In the genomic region with DNA sequence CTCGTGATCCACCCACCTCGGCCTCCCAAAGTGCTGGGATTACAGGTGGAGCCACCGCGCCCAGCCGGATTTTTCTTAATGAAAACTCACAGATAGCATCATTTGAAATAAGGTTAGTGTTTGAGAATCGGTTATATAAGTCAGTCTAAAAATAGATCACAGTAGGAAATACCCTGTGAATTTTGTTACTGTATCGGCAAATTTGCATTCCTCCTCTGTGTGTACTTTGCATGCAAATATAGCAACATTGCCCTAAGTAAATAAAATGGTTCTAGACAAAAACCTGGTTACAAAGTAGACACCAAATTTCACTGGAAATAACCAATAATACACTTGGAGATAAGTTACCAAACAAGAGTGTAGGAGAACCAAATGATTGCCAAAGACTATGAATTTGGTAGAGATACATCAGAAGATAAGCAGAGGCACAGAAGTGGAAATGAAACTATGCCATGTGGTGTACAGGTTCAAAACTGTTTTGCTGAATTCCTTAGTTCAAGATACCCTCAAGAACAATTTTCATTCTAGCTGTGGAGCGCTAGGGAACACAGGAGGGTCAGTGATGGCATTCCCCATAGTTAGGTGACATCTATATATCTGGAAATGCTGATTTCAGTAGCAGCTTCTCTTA, we compare ENCODE assay signal across 11 cellular contexts. TPM values are rescaled to one million over a fixed set of nuclear protein-coding genes. Genes with fewer than 3 reads are reported as not detected.
DNase-seq lines count a peak whose midpoint lies in the region; ATAC-seq, FAIRE-seq and TF ChIP-seq lines count a peak whose summit lies in the region.
"Had no signal": no experiment of that assay in that cellular context is flagged by ENCODE, and none has a peak within 500 bp of the region (broad histone marks: within the 10 kb centered on the region; RNA-seq: fewer than 3 reads in every experiment).

No MANE protein-coding gene starts in this region.

- no peak overlapping the region for H3K9ac ChIP-seq in SK-N-SH

- peak; percentile 35 for FAIRE-seq in GM18507 (lab: Jason Lieb, UNC)
- FAIRE-seq: kidney had no signal

- ATAC-seq in GM21529 (IDR thresholded peaks at IDR 0.05; ENCODE audit: unreplicated experiment) (peak; percentile 65), memory B cell (ENCODE audit: low read depth) (peak; percentile 78), GM21515 (IDR thresholded peaks at IDR 0.05; ENCODE audit: unreplicated experiment) (no peak)
- ATAC-seq: right cardiac atrium had no signal

- TF ChIP-seq RAD21 in SK-N-SH (IDR thresholded peaks at IDR 0.05; ENCODE audit: low read length) = no peak

- no peak for TF ChIP-seq EP300 in SK-N-SH (IDR thresholded peaks at IDR 0.05; ENCODE audit: borderline replicate concordance in 1 of 2, low read depth in 1 of 2, low read length in 1 of 2)

- H3K9me3 Mint-ChIP-seq in memory B cell = no peaks in the 10 kb centered on the region

- H4K20me1 ChIP-seq in SK-N-SH (ENCODE audit: insufficient read depth) = no peaks in the 10 kb centered on the region

- H3K9me3 ChIP-seq in SK-N-SH = no peaks in the 10 kb centered on the region
- H3K9me3 ChIP-seq: suprapubic skin had no signal

- no peak overlapping the region for H3K27ac ChIP-seq in SK-N-SH (ENCODE audit: low read depth in 2 of 2, low read length in 1 of 2)
- H3K27ac ChIP-seq: suprapubic skin had no signal

- H3K27me3 ChIP-seq in SK-N-SH (ENCODE audit: insufficient read depth) = no peaks in the 10 kb centered on the region
- H3K27me3 ChIP-seq: suprapubic skin had no signal

- peak overlapping the region; percentile 97 for H3K27ac Mint-ChIP-seq in memory B cell
- H3K27ac Mint-ChIP-seq: brain had no signal

- peaks cover 27% of the 10 kb centered on the region for H3K36me3 Mint-ChIP-seq in memory B cell

- H3K4me1 Mint-ChIP-seq in memory B cell = peaks cover 21% of the 10 kb centered on the region
- H3K4me1 Mint-ChIP-seq: brain had no signal

- H2AFZ ChIP-seq in SK-N-SH (ENCODE audit: low read depth) = no peak overlapping the region

- H3K4me3 Mint-ChIP-seq in memory B cell = peak overlapping the region; percentile 64
- H3K4me3 Mint-ChIP-seq: brain had no signal

- H3K36me3 ChIP-seq in SK-N-SH (replicated peaks in 1 of 2; ENCODE audit: control insufficient read depth in 1 of 2, insufficient read depth in 2 of 2, low read length in 1 of 2) = peaks cover 31 to 33% of the 10 kb centered on the region in 2 experiments

- H3K4me3 ChIP-seq in SK-N-SH (ENCODE audit: low read depth in 2 of 2, low read length in 1 of 2) = no peak overlapping the region
- H3K4me3 ChIP-seq: suprapubic skin had no signal

- 97% methylated on average over 8 of the region's 8 CpGs for WGBS in SK-N-SH (ENCODE audit: low lambda C conversion rate)

- no peaks in the 10 kb centered on the region for H3F3A ChIP-seq in SK-N-SH (replicated peaks; ENCODE audit: insufficient read depth)

- H3K79me2 ChIP-seq in SK-N-SH (ENCODE audit: insufficient read depth) = no peaks in the 10 kb centered on the region; the same call in 1 of the 2 replicates

- no peaks in the 10 kb centered on the region for H3K9me2 ChIP-seq in SK-N-SH

- CTCF ChIA-PET in SK-N-SH (lab: Yijun Ruan, JAX) = interaction anchor here (0.9 kb wide), 1 partner anchor 17 kb away, joined by 3 read pairs; no protein-coding TSS in a partner anchor

- POLR2A ChIA-PET in SK-N-SH (lab: Yijun Ruan, JAX) = no interaction called here

- no peaks in the 10 kb centered on the region for H3K27me3 Mint-ChIP-seq in memory B cell

- TF ChIP-seq CTCF in SK-N-SH (IDR thresholded peaks at IDR 0.05) = no peak

- DNase-seq in GM18507 (ENCODE audit: extremely low spot score, insufficient read length, low read depth) (no peak), NOMO-1 (lab: John Stamatoyannopoulos, UW; ENCODE audit: unreplicated experiment in 2 of 2) (peak; percentile 46 to 90), memory B cell (ENCODE audit: low spot score in 2 of 2) (peak in 1 of 2 donors; percentile 11), SK-N-SH (no peak)
- no peak for DNase-seq in central memory CD4-positive, alpha-beta T cell
- DNase-seq: kidney, right cardiac atrium had no signal

- H3K4me2 ChIP-seq in SK-N-SH = no peak overlapping the region

- H3K4me1 ChIP-seq in SK-N-SH (ENCODE audit: control insufficient read depth in 1 of 2, insufficient read depth in 2 of 2, low read depth in 1 of 2, low read length in 1 of 2) = no peaks in the 10 kb centered on the region
- H3K4me1 ChIP-seq: suprapubic skin had no signal

TF ChIP-seq in SK-N-SH, 30 proteins besides CTCF, POLR2A, EP300 and RAD21:
- TF ChIP-seq YY1 (IDR thresholded peaks at IDR 0.05; ENCODE audit: low read depth) (no peak), SIN3A (IDR thresholded peaks at IDR 0.05; ENCODE audit: borderline replicate concordance, low read depth, low read length) (no peak), GATA2 (CRISPR knock-in tag; IDR thresholded peaks at IDR 0.05) (no peak)
TF ChIP-seq in SK-N-SH: peak in this region for 0.

RNA-seq across cellular contexts. Expression of a gene that starts 58.1 kb away (rescaled TPM):
- polyA plus RNA-seq in SK-N-SH (2012; rRNA removed) = 9.4 and 10.7 TPM in 2 replicates
- polyA plus RNA-seq in SK-N-SH (2012; cell fraction: cytosol; rRNA removed) = 9.5 and 9.8 TPM in 2 replicates
- 10.1 and 20.4 TPM in 2 replicates for polyA plus RNA-seq in SK-N-SH (2012; cell fraction: nucleus; rRNA removed)

Comparison
In these comparisons a context has a peak if more than half of its experiments do, and no peak if none do; other contexts are left out.
1. DNase-seq: peak in NOMO-1 (2 of 2); none in GM18507 (single experiment), SK-N-SH (single experiment) and central memory CD4-positive, alpha-beta T cell (single experiment).